In genomic region chr12:53223391-53224267, GRCh38 we compare ENCODE assay signal across 8 cellular contexts. TPM values are rescaled to one million over a fixed set of nuclear protein-coding genes. Genes with fewer than 3 reads are reported as not detected.
DNase-seq lines count a peak whose midpoint lies in the region; ATAC-seq and TF ChIP-seq lines count a peak whose summit lies in the region.

No MANE protein-coding gene starts in this region.

- intact Hi-C loops in activated CD8-positive, alpha-beta T cell treated with anti-CD3 and anti-CD28 coated beads for 36 hours (cut with micrococcal nuclease): no loop called here
- intact Hi-C loops in sciatic nerve (cut with DNase I): no loop called here

- H3K9me3 Mint-ChIP-seq in activated CD8-positive, alpha-beta T cell treated with anti-CD3 and anti-CD28 coated beads for 36 hours: no peaks in the 10 kb centered on the region

- peaks cover 4% of the 10 kb centered on the region for H3K4me1 ChIP-seq in HEK293 (ENCODE audit: control insufficient read depth, insufficient read depth, low read length)

- H3K27ac Mint-ChIP-seq in activated CD8-positive, alpha-beta T cell treated with anti-CD3 and anti-CD28 coated beads for 36 hours: peak overlapping the region; percentile 89

- H3K36me3 Mint-ChIP-seq in activated CD8-positive, alpha-beta T cell treated with anti-CD3 and anti-CD28 coated beads for 36 hours (ENCODE audit: low read depth): peaks cover 2% of the 10 kb centered on the region

- H3K4me3 ChIP-seq in HEK293 (ENCODE audit: low read depth, low read length) (no peak overlapping the region), fibroblast of the aortic adventitia (ENCODE audit: low read depth, low read length) (no peak overlapping the region)

- H3K36me3 ChIP-seq in HEK293 (ENCODE audit: control insufficient read depth in 2 of 2, insufficient read depth in 1 of 2, low read length in 2 of 2): no peaks in the 10 kb centered on the region

- no peak for TF ChIP-seq CTCF in HEK293 (tag by site-specific recombination; IDR thresholded peaks at IDR 0.05)
- no peak for TF ChIP-seq CTCF in activated CD8-positive, alpha-beta T cell treated with anti-CD3 and anti-CD28 coated beads for 36 hours (IDR thresholded peaks at IDR 0.05)
- TF ChIP-seq CTCF in fibroblast of the aortic adventitia (IDR thresholded peaks at IDR 0.05; ENCODE audit: insufficient read depth, low read length): no peak

- ATAC-seq in activated CD8-positive, alpha-beta T cell treated with anti-CD3 and anti-CD28 coated beads for 36 hours: no peak
- ATAC-seq in sciatic nerve (peak; percentile 4), HG03460 (IDR thresholded peaks at IDR 0.05; ENCODE audit: unreplicated experiment) (no peak), GM18519 (IDR thresholded peaks at IDR 0.05; ENCODE audit: low FRiP score, unreplicated experiment) (no peak)

- no peaks in the 10 kb centered on the region for H3K9me3 ChIP-seq in HEK293 (ENCODE audit: control insufficient read depth, insufficient read depth, low read depth, low read length)

- POLR2A ChIA-PET in HEK293 (lab: Yijun Ruan, JAX): no interaction called here
- POLR2A ChIA-PET in activated CD8-positive, alpha-beta T cell treated with anti-CD3 and anti-CD28 coated beads for 36 hours (lab: Charles Lee): interaction anchor here (0.6 to 1.0 kb wide), 2 partner anchors 13 to 24 kb away, joined by 3 read pairs; no protein-coding TSS in a partner anchor
- POLR2A ChIA-PET in HEK293T (lab: Yijun Ruan, JAX): interaction anchor here (1.1 kb wide), 1 partner anchor 44 kb away, joined by 4 read pairs; the partner anchor contains the start of gene ESPL1

- H3K27ac ChIP-seq in HEK293 (ENCODE audit: extremely low read depth, low read depth, low read length): no peak overlapping the region

- CTCF ChIA-PET in HEK293 (lab: Yijun Ruan, JAX) (interaction anchor here (1.1 to 1.2 kb wide), 2 partner anchors 9 to 10 kb away, joined by 4 to 5 read pairs; no protein-coding TSS in a partner anchor), HEK293T (lab: Yijun Ruan, JAX) (interaction anchor here (0.6 kb wide), 1 partner anchor 44 kb away, joined by 5 read pairs; the partner anchor contains the start of gene ESPL1)
- CTCF ChIA-PET in activated CD8-positive, alpha-beta T cell treated with anti-CD3 and anti-CD28 coated beads for 36 hours (lab: Charles Lee): interaction anchor here (1.1 to 2.3 kb wide), 4 partner anchors 10 to 64 kb away, joined by 4 to 9 read pairs (median 4); no protein-coding TSS in a partner anchor

- DNase-seq in activated CD8-positive, alpha-beta T cell treated with anti-CD3 and anti-CD28 coated beads for 36 hours: peak; percentile 58
- peak; percentile 61 for DNase-seq in fibroblast of the aortic adventitia (ENCODE audit: low read depth)
- DNase-seq in sciatic nerve (ENCODE audit: low spot score): peak; percentile 82
- DNase-seq in HEK293T (ENCODE audit: extremely low spot score): no peak
- no peak for DNase-seq in NCI-H510A treated with DMSO at 0.1 percent for 48 hours (lab: John Stamatoyannopoulos, UW)

- H3K4me1 Mint-ChIP-seq in activated CD8-positive, alpha-beta T cell treated with anti-CD3 and anti-CD28 coated beads for 36 hours (ENCODE audit: low read depth): peaks cover 63% of the 10 kb centered on the region

- H3K27me3 Mint-ChIP-seq in activated CD8-positive, alpha-beta T cell treated with anti-CD3 and anti-CD28 coated beads for 36 hours: no peaks in the 10 kb centered on the region

- peak overlapping the region; percentile 78 for H3K4me3 Mint-ChIP-seq in activated CD8-positive, alpha-beta T cell treated with anti-CD3 and anti-CD28 coated beads for 36 hours

TF ChIP-seq in HEK293, 187 proteins besides CTCF, POLR2A, EP300 and RAD21 (continues in another document):
- peak; percentile 30; the same call in 1 of the 2 replicates for TF ChIP-seq ZNF398 (tag by site-specific recombination; IDR thresholded peaks at IDR 0.05)
- 0 out of 2 replicates have a peak, but pooled peaks have one; percentile 34 for TF ChIP-seq ZNF157 (tag by site-specific recombination; IDR thresholded peaks at IDR 0.05)

TF ChIP-seq in HEK293T, 16 proteins besides CTCF, POLR2A, EP300 and RAD21:
- no peak for TF ChIP-seq FOXA1 (IDR thresholded peaks at IDR 0.05)

RNA-seq across cellular contexts. Expression of gene RARG, which starts 8.4 kb away (rescaled TPM):
- total RNA-seq in activated CD8-positive, alpha-beta T cell treated with anti-CD3 and anti-CD28 coated beads for 36 hours: 10 to 100 TPM; 19.7 to 20.3 TPM
- total RNA-seq in fibroblast of the aortic adventitia (ENCODE audit: low replicate concordance) (43.9 and 69.4 TPM in 2 replicates), sciatic nerve (56.3 TPM)

RNA-seq across cellular contexts. Expression of gene ITGB7, which starts 16.6 kb away (rescaled TPM):
- total RNA-seq in activated CD8-positive, alpha-beta T cell treated with anti-CD3 and anti-CD28 coated beads for 36 hours: 100 to 1,000 TPM; 121 to 137 TPM
- total RNA-seq in fibroblast of the aortic adventitia (ENCODE audit: low replicate concordance) (0.54 TPM in 1 of 2 replicates, not detected in the other), sciatic nerve (33.4 TPM)

RNA-seq across cellular contexts. Expression of gene CSAD, which starts 42.9 kb away (rescaled TPM):
- 10 to 100 TPM; 13.8 to 18.6 TPM for total RNA-seq in activated CD8-positive, alpha-beta T cell treated with anti-CD3 and anti-CD28 coated beads for 36 hours
- total RNA-seq in fibroblast of the aortic adventitia (ENCODE audit: low replicate concordance) (8.7 and 23.4 TPM in 2 replicates), sciatic nerve (81.7 TPM)

RNA-seq across cellular contexts. Expression of gene ZNF740, which starts 43.1 kb away (rescaled TPM):
- total RNA-seq in activated CD8-positive, alpha-beta T cell treated with anti-CD3 and anti-CD28 coated beads for 36 hours: 10 to 100 TPM; 31.3 to 35.9 TPM
- total RNA-seq in fibroblast of the aortic adventitia (ENCODE audit: low replicate concordance): 12.6 and 16.3 TPM in 2 replicates
- total RNA-seq in sciatic nerve: 51.0 TPM

RNA-seq across cellular contexts. Expression of gene ESPL1, which starts 44.5 kb away (rescaled TPM):
- 10 to 100 TPM; 62.1 to 63.4 TPM for total RNA-seq in activated CD8-positive, alpha-beta T cell treated with anti-CD3 and anti-CD28 coated beads for 36 hours
- total RNA-seq in fibroblast of the aortic adventitia (ENCODE audit: low replicate concordance) (1.5 and 13.5 TPM in 2 replicates), sciatic nerve (1.2 TPM)

Comparison
In these comparisons a context has a peak if more than half of its experiments do, and no peak if none do; other contexts are left out.
1. DNase-seq: peak in activated CD8-positive, alpha-beta T cell treated with anti-CD3 and anti-CD28 coated beads for 36 hours (single experiment), fibroblast of the aortic adventitia (single experiment) and sciatic nerve (single experiment); none in HEK293T (single experiment) and NCI-H510A treated with DMSO at 0.1 percent for 48 hours (single experiment).
2. RNA of gene ITGB7, which starts 16.6 kb away (total RNA-seq): 121 to 137 TPM in activated CD8-positive, alpha-beta T cell treated with anti-CD3 and anti-CD28 coated beads for 36 hours and 33.4 TPM in sciatic nerve (single experiment); 0.54 TPM in fibroblast of the aortic adventitia; every median in the first group is over 10 times any median in the second.